8 cellular contexts compared by ENCODE assay signal in the genomic region with DNA sequence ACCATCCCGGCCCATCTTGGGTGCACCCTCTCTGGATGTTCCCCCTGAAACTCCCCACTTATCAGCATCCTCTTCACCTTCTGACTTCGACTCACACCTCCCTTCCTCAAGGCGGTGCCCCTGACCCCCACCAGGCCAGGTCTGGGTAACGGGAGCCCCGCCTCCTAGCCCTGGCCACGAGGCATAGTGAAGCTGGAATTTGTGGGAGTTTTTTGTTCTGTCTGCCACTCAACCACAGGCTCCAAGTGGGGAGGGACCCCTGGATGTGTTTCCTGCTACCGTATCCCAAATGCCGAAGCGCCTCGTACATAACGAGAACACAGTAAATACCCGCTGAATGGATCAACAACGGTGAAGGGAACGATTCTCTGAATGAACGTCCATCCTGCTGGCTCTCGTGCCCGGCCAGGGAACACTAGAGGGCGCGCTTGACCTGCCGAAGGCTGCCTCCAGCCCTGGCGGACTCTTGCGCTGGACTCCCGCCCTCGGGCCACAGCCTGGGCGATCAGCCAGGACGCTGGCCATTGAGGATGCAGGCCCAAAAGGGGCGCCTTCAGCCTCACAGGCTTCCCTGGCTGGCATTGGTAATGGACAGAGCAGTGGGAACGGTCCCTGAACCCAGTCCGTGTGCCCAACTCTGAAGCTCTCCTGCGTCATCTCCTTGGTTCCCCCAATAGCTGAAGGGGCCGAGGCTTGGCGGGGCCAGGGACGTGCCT. TPM values are rescaled to one million over a fixed set of nuclear protein-coding genes. Genes with fewer than 3 reads are reported as not detected.
A peak's percentile ranks its signal among the peaks of the same experiment; 100 is the strongest.
DNase-seq lines count a peak whose midpoint lies in the region; ATAC-seq and TF ChIP-seq lines count a peak whose summit lies in the region.

No MANE protein-coding gene starts in this region.

- no peaks in the 10 kb centered on the region for H3K9me3 ChIP-seq in right cardiac atrium (ENCODE audit: control insufficient read depth, low read length)

- no peak overlapping the region for H3K4me2 ChIP-seq in KMS-11

- H2AFZ ChIP-seq in KMS-11 (ENCODE audit: low read depth): no peak overlapping the region

- peak; percentile 37 for TF ChIP-seq CTCF in KMS-11 (conservative IDR thresholded peaks at IDR 0.05; ENCODE audit: low read depth, low read length)

- intact Hi-C loops in right cardiac atrium (cut with DNase I): loop anchor here in 3 of 4 donors (2.0 to 10.0 kb wide), 5 partner anchors 272 to 311 kb away; a partner anchor contains a TSS

- ATAC-seq in right cardiac atrium (peak; percentile 92 to 94), HG03442 (IDR thresholded peaks at IDR 0.05; ENCODE audit: unreplicated experiment) (no peak)

- DNase-seq in NCI-H510A treated with DMSO at 0.1 percent for 48 hours (lab: John Stamatoyannopoulos, UW) (peak; percentile 1), NCI-H510A (lab: John Stamatoyannopoulos, UW) (no peak), SW480 (ENCODE audit: low spot score) (peak; percentile 64), amniotic epithelial cell (ENCODE audit: low read depth) (peak; percentile 25), right cardiac atrium (peak; percentile 93 to 97 (median 97)), renal cortical epithelial cell (ENCODE audit: low read depth) (peak; percentile 31)

- no peak overlapping the region for H3K9ac ChIP-seq in KMS-11

- no peaks in the 10 kb centered on the region for H4K20me1 ChIP-seq in KMS-11 (ENCODE audit: insufficient read depth)

- H3K27ac ChIP-seq in KMS-11 (no peak overlapping the region), right cardiac atrium (ENCODE audit: low read length) (no peak overlapping the region)

- no peak overlapping the region for H3K4me3 ChIP-seq in KMS-11 (IDR thresholded peaks at IDR 0.05; ENCODE audit: insufficient read depth, low read depth, low read length)
- H3K4me3 ChIP-seq in right cardiac atrium (ENCODE audit: low read length): no peak overlapping the region

- WGBS in right cardiac atrium: 18% methylated on average over 33 of the region's 33 CpGs

- no peaks in the 10 kb centered on the region for H3K4me1 ChIP-seq in KMS-11 (ENCODE audit: low read depth, poor library complexity, severe bottlenecking)
- H3K4me1 ChIP-seq in right cardiac atrium (ENCODE audit: control insufficient read depth, insufficient read depth, low read length): no peaks in the 10 kb centered on the region

- no peaks in the 10 kb centered on the region for H3K79me2 ChIP-seq in KMS-11 (ENCODE audit: insufficient read depth, low read depth)

- H3K27me3 ChIP-seq in KMS-11 (ENCODE audit: insufficient read depth, low read depth): peaks cover 6% of the 10 kb centered on the region; the same call in 1 of the 2 replicates
- no peaks in the 10 kb centered on the region for H3K27me3 ChIP-seq in right cardiac atrium (ENCODE audit: control insufficient read depth, insufficient read depth)

- H3K36me3 ChIP-seq in KMS-11 (ENCODE audit: insufficient read depth): no peaks in the 10 kb centered on the region

RNA-seq across cellular contexts. Expression of a gene that starts 47.3 kb away (rescaled TPM):
- total RNA-seq in right cardiac atrium (10 to 100 TPM; 41.0 to 53.6 (median 48.5) TPM), renal cortical epithelial cell (27.5 and 27.6 TPM in 2 replicates)
- 35.3 TPM for polyA plus RNA-seq in right cardiac atrium
